ENCODE assay signal across 6 cellular contexts in genomic region chr22:25433381-25433970, GRCh38.
DNase-seq lines count a peak whose midpoint lies in the region; ATAC-seq, FAIRE-seq and TF ChIP-seq lines count a peak whose summit lies in the region.
"Not testable (repeated sequence)": the region's sequence is repeated elsewhere in the genome, so short reads cannot be mapped to it uniquely, and the experiment has no call there.

No MANE protein-coding gene starts in this region.

- not testable (repeated sequence) for TF ChIP-seq CTCF in HEK293 (tag by site-specific recombination; IDR thresholded peaks at IDR 0.05); astrocyte (IDR thresholded peaks at IDR 0.05; ENCODE audit: insufficient read depth, low read depth, low read length); K562 (IDR thresholded peaks at IDR 0.05 in 2 of 3, conservative IDR thresholded peaks at IDR 0.05 in 1 of 3; ENCODE audit: insufficient read depth in 2 of 3, low read depth in 1 of 3, low read length in 3 of 3); HepG2 (CRISPR knock-in tag; IDR thresholded peaks at IDR 0.05)

- not testable (repeated sequence) for TF ChIP-seq POLR2A in K562 (conservative IDR thresholded peaks at IDR 0.05); HepG2 (IDR thresholded peaks at IDR 0.05; ENCODE audit: insufficient read depth in 1 of 2, low read depth in 2 of 2, low read length in 2 of 2)

- not testable (repeated sequence) for H3K27ac Mint-ChIP-seq in astrocyte (ENCODE audit: unreplicated experiment)
- peak overlapping the region; percentile 3 for H3K27ac Mint-ChIP-seq in stimulated activated effector memory CD8-positive, alpha-beta T cell treated with anti-CD3 and anti-CD28 coated beads, Interleukin-12 subunit alpha, Interleukin-12 subunit beta, amount 100 ng/mL, for 72 hours

- H3K9me1 ChIP-seq in K562 (ENCODE audit: control insufficient read depth, insufficient read depth, low read length): not testable (repeated sequence)

- not testable (repeated sequence) for H3K4me1 ChIP-seq in HEK293 (ENCODE audit: control insufficient read depth, insufficient read depth, low read length); astrocyte (ENCODE audit: insufficient read depth, low read length); K562 (replicated peaks in 1 of 2; ENCODE audit: control insufficient read depth in 2 of 2, insufficient read depth in 2 of 2, low read length in 2 of 2)
- H3K4me1 ChIP-seq in HepG2 (ENCODE audit: insufficient read depth, low read length): peaks cover 14% of the 10 kb centered on the region

- BruUV-seq in K562 (replicated peaks; lab: Mats Ljungman, UMichigan); HepG2 (replicated peaks; lab: Mats Ljungman, UMichigan): not testable (repeated sequence)

- not testable (repeated sequence) for H3K4me1 Mint-ChIP-seq in astrocyte (ENCODE audit: low read depth, unreplicated experiment); stimulated activated effector memory CD8-positive, alpha-beta T cell treated with anti-CD3 and anti-CD28 coated beads, Interleukin-12 subunit alpha, Interleukin-12 subunit beta, amount 100 ng/mL, for 72 hours

- FAIRE-seq in astrocyte (lab: Jason Lieb, UNC) (peak; percentile 5), HepG2 (lab: Jason Lieb, UNC) (peak; percentile 77)
- FAIRE-seq in K562 (lab: Jason Lieb, UNC): not testable (repeated sequence)

- H3K27me3 ChIP-seq in astrocyte (ENCODE audit: insufficient read depth, low read length); K562 (ENCODE audit: control insufficient read depth in 2 of 2, insufficient read depth in 2 of 2, low read length in 2 of 2); HepG2 (ENCODE audit: control insufficient read depth in 1 of 2, insufficient read depth in 2 of 2, low read length in 2 of 2): not testable (repeated sequence)

- H2AFZ ChIP-seq in astrocyte (ENCODE audit: low read depth, low read length); K562 (ENCODE audit: low read depth, low read length); HepG2 (ENCODE audit: low read length): not testable (repeated sequence)

- POLR2A ChIA-PET in HEK293 (lab: Yijun Ruan, JAX); HepG2 (lab: Yijun Ruan, JAX): not testable (repeated sequence)
- POLR2A ChIA-PET in K562 (lab: Yijun Ruan, JAX): interaction anchor here (0.5 kb wide), 1 partner anchor 214 kb away, joined by 4 read pairs; no protein-coding TSS in a partner anchor

- H3K27ac ChIP-seq in HEK293 (ENCODE audit: extremely low read depth, low read depth, low read length); astrocyte (ENCODE audit: low read depth, low read length); K562 (ENCODE audit: extremely low read depth, low read depth, low read length): not testable (repeated sequence)
- peak overlapping the region; percentile 17 for H3K27ac ChIP-seq in HepG2 (ENCODE audit: extremely low read length, insufficient read depth, low read length)

- CTCF ChIA-PET in HEK293 (lab: Yijun Ruan, JAX): interaction anchor here (0.6 kb wide), 1 partner anchor 105 kb away, joined by 3 read pairs; no protein-coding TSS in a partner anchor
- CTCF ChIA-PET in K562 (lab: Yijun Ruan, JAX; ENCODE audit: low intra/inter-chr PET ratio); HepG2 (lab: Yijun Ruan, JAX; ENCODE audit: low intra/inter-chr PET ratio, low total read pairs): not testable (repeated sequence)

- WGBS in K562 (ENCODE audit: insufficient coverage, low coverage, missing lambda C conversion rate): 39% methylated on average over 3 of the region's 8 CpGs
- WGBS in HepG2 (ENCODE audit: low lambda C conversion rate): 49% methylated on average over 8 of the region's 8 CpGs

- not testable (repeated sequence) for H3K36me3 Mint-ChIP-seq in astrocyte (ENCODE audit: low read depth, unreplicated experiment); stimulated activated effector memory CD8-positive, alpha-beta T cell treated with anti-CD3 and anti-CD28 coated beads, Interleukin-12 subunit alpha, Interleukin-12 subunit beta, amount 100 ng/mL, for 72 hours

- TF ChIP-seq EP300 in K562 (IDR thresholded peaks at IDR 0.05; ENCODE audit: low read length); HepG2 (IDR thresholded peaks at IDR 0.05; ENCODE audit: low read depth in 2 of 2, low read length in 2 of 2); HepG2 (CRISPR knock-in tag; IDR thresholded peaks at IDR 0.05; ENCODE audit: borderline replicate concordance): not testable (repeated sequence)

- not testable (repeated sequence) for H3K4me3 Mint-ChIP-seq in astrocyte (ENCODE audit: unreplicated experiment); stimulated activated effector memory CD8-positive, alpha-beta T cell treated with anti-CD3 and anti-CD28 coated beads, Interleukin-12 subunit alpha, Interleukin-12 subunit beta, amount 100 ng/mL, for 72 hours

- not testable (repeated sequence) for H3K79me2 ChIP-seq in astrocyte (ENCODE audit: insufficient read depth, low read length); K562 (ENCODE audit: control insufficient read depth, insufficient read depth, low read length); HepG2 (ENCODE audit: insufficient read depth, low read length)

- not testable (repeated sequence) for TF ChIP-seq RAD21 in K562 (CRISPR knock-in tag; conservative IDR thresholded peaks at IDR 0.05 in 1 of 2, IDR thresholded peaks at IDR 0.05 in 1 of 2); HepG2 (CRISPR knock-in tag; IDR thresholded peaks at IDR 0.05)

- H3K36me3 ChIP-seq in HEK293 (ENCODE audit: control insufficient read depth in 2 of 2, insufficient read depth in 1 of 2, low read length in 2 of 2); astrocyte (ENCODE audit: insufficient read depth, low read length); K562 (ENCODE audit: control insufficient read depth, insufficient read depth, low read length); HepG2 (replicated peaks in 1 of 2; ENCODE audit: control insufficient read depth in 1 of 2, insufficient read depth in 2 of 2, low read length in 2 of 2): not testable (repeated sequence)

- H3K4me3 ChIP-seq in HEK293 (ENCODE audit: low read depth, low read length); astrocyte (ENCODE audit: insufficient read depth, low read depth, low read length); K562; HepG2 (replicated peaks in 1 of 3; ENCODE audit: insufficient read depth in 1 of 3, low read depth in 2 of 3, low read length in 3 of 3): not testable (repeated sequence)

- not testable (repeated sequence) for H3K9me3 Mint-ChIP-seq in astrocyte (ENCODE audit: unreplicated experiment); stimulated activated effector memory CD8-positive, alpha-beta T cell treated with anti-CD3 and anti-CD28 coated beads, Interleukin-12 subunit alpha, Interleukin-12 subunit beta, amount 100 ng/mL, for 72 hours

- H3K27me3 Mint-ChIP-seq in astrocyte (ENCODE audit: low read depth, unreplicated experiment): peaks cover 29% of the 10 kb centered on the region

- H3K9me3 ChIP-seq in HEK293 (ENCODE audit: control insufficient read depth, insufficient read depth, low read depth, low read length); astrocyte (ENCODE audit: insufficient read depth, low read depth, low read length); K562 (replicated peaks; ENCODE audit: control insufficient read depth, insufficient read depth, low read depth, low read length); HepG2 (ENCODE audit: low read length): not testable (repeated sequence)

- not testable (repeated sequence) for H3K4me2 ChIP-seq in astrocyte (ENCODE audit: low read length); K562 (ENCODE audit: insufficient read depth, low read length); HepG2 (ENCODE audit: low read depth, low read length)

- not testable (repeated sequence) for H3K9ac ChIP-seq in astrocyte (ENCODE audit: low read length); K562 (ENCODE audit: insufficient read depth in 1 of 2, low read depth in 2 of 2, low read length in 2 of 2); HepG2 (ENCODE audit: insufficient read depth, low read depth, low read length)

- H4K20me1 ChIP-seq in astrocyte (ENCODE audit: insufficient read depth, low read length); K562 (replicated peaks; ENCODE audit: control insufficient read depth, insufficient read depth, low read length); HepG2 (ENCODE audit: insufficient read depth, low read length): not testable (repeated sequence)

- in situ Hi-C loops in K562 (cut with MboI): loop anchor here (5.0 kb wide), 1 partner anchor 1836 kb away; no protein-coding TSS in a partner anchor
- in situ Hi-C loops in HepG2 (cut with HindIII; ENCODE audit: extremely low pct_ligation_motif_present, low pct_unique_long_range_greater_than_20kb): not testable (repeated sequence)

- not testable (repeated sequence) for DNase-seq in astrocyte (ENCODE audit: low read depth); K562 (ENCODE audit: extremely low read depth in 1 of 4, low spot score in 3 of 4); HepG2 (ENCODE audit: low spot score); stimulated activated effector memory CD8-positive, alpha-beta T cell treated with anti-CD3 and anti-CD28 coated beads, Interleukin-12 subunit alpha, Interleukin-12 subunit beta, amount 100 ng/mL, for 72 hours (ENCODE audit: low spot score in 2 of 2)
- DNase-seq in myocyte (ENCODE audit: low read depth): peak; percentile 10

- not testable (repeated sequence) for ATAC-seq in K562; stimulated activated effector memory CD8-positive, alpha-beta T cell treated with anti-CD3 and anti-CD28 coated beads, Interleukin-12 subunit alpha, Interleukin-12 subunit beta, amount 100 ng/mL, for 72 hours
- ATAC-seq in HepG2: peak; percentile 48

- intact Hi-C loops in K562 (cut with micrococcal nuclease); HepG2 (cut with micrococcal nuclease; ENCODE audit: unreplicated experiment): not testable (repeated sequence)

TF ChIP-seq in K562, 482 proteins besides CTCF, POLR2A, EP300 and RAD21:
- TF ChIP-seq ATF7 (IDR thresholded peaks at IDR 0.05): peak; percentile 52; the same call in 1 of the 2 replicates

TF ChIP-seq in HepG2, 621 proteins besides CTCF, POLR2A, EP300 and RAD21 (continues in another document):
- TF ChIP-seq CREB1 (IDR thresholded peaks at IDR 0.05): peak; percentile 19; the same call in 1 of the 2 replicates
- TF ChIP-seq CREB1 (CRISPR knock-in tag; IDR thresholded peaks at IDR 0.05): not testable (repeated sequence)
